In genomic region chr1:67749844-67750689, GRCh38 we compare ENCODE assay signal across 7 cellular contexts.
DNase-seq lines count a peak whose midpoint lies in the region; ATAC-seq and TF ChIP-seq lines count a peak whose summit lies in the region.

No MANE protein-coding gene starts in this region.

- peak overlapping the region; percentile 99 for H3K27ac ChIP-seq in epithelial cell of prostate
- H3K27ac ChIP-seq in naive thymus-derived CD4-positive, alpha-beta T cell (ENCODE audit: low read depth, low read length): no peak overlapping the region
- H3K27ac ChIP-seq in dorsolateral prefrontal cortex: peak overlapping the region in 25 of 59 donors; percentile 2 to 74 (median 36)
- no peak overlapping the region for H3K27ac ChIP-seq in CD4-positive, alpha-beta memory T cell (ENCODE audit: low read depth, low read length)

- TF ChIP-seq CTCF in nephron (IDR thresholded peaks at IDR 0.05; ENCODE audit: unreplicated experiment in 3 of 3): no peak
- no peak for TF ChIP-seq CTCF in dorsolateral prefrontal cortex (IDR thresholded peaks at IDR 0.05 in 54 of 56, conservative IDR thresholded peaks at IDR 0.05 in 2 of 56; ENCODE audit: low read depth in 1 of 56, partially characterized antibody in 56 of 56)

- no peaks in the 10 kb centered on the region for H3K4me1 ChIP-seq in naive thymus-derived CD4-positive, alpha-beta T cell (ENCODE audit: control insufficient read depth in 2 of 2, insufficient read depth in 2 of 2, low read length in 2 of 2)
- H3K4me1 ChIP-seq in CD4-positive, alpha-beta memory T cell (ENCODE audit: insufficient read depth, low read length): no peaks in the 10 kb centered on the region

- ATAC-seq in GM21786 (IDR thresholded peaks at IDR 0.05; ENCODE audit: unreplicated experiment): peak; percentile 34
- no peak for ATAC-seq in naive thymus-derived CD4-positive, alpha-beta T cell

- H3K36me3 Mint-ChIP-seq in nephron (ENCODE audit: low read depth): no peaks in the 10 kb centered on the region
- H3K36me3 Mint-ChIP-seq in naive thymus-derived CD4-positive, alpha-beta T cell: no peaks in the 10 kb centered on the region
- H3K36me3 Mint-ChIP-seq in CD4-positive, alpha-beta memory T cell: no peaks in the 10 kb centered on the region

- no peaks in the 10 kb centered on the region for H3K36me3 ChIP-seq in naive thymus-derived CD4-positive, alpha-beta T cell (ENCODE audit: control insufficient read depth in 2 of 3, insufficient read depth in 3 of 3, low read length in 3 of 3)
- no peaks in the 10 kb centered on the region for H3K36me3 ChIP-seq in CD4-positive, alpha-beta memory T cell (ENCODE audit: insufficient read depth, low read length)

- H3K4me3 Mint-ChIP-seq in nephron: peak overlapping the region in 2 of 3 experiments; percentile 6 to 35
- H3K4me3 Mint-ChIP-seq in naive thymus-derived CD4-positive, alpha-beta T cell: no peak overlapping the region
- no peak overlapping the region for H3K4me3 Mint-ChIP-seq in CD4-positive, alpha-beta memory T cell

- H3K9me3 ChIP-seq in naive thymus-derived CD4-positive, alpha-beta T cell (ENCODE audit: control insufficient read depth in 2 of 3, low read length in 3 of 3): no peaks in the 10 kb centered on the region
- no peaks in the 10 kb centered on the region for H3K9me3 ChIP-seq in CD4-positive, alpha-beta memory T cell (ENCODE audit: control insufficient read depth in 1 of 2, low read length in 2 of 2)

- no peaks in the 10 kb centered on the region for H3K9me3 Mint-ChIP-seq in nephron
- peaks cover 0 to 2% (median 0%) of the 10 kb centered on the region in 11 donors for H3K9me3 Mint-ChIP-seq in naive thymus-derived CD4-positive, alpha-beta T cell
- no peaks in the 10 kb centered on the region for H3K9me3 Mint-ChIP-seq in CD4-positive, alpha-beta memory T cell

- intact Hi-C loops in naive thymus-derived CD4-positive, alpha-beta T cell (cut with micrococcal nuclease): no loop called here
- intact Hi-C loops in dorsolateral prefrontal cortex (cut with DNase I): loop anchor here in 1 of 2 donors (5.0 kb wide), 1 partner anchor 198 kb away; no protein-coding TSS in a partner anchor
- intact Hi-C loops in CD4-positive, alpha-beta memory T cell (cut with micrococcal nuclease): no loop called here

- H3K27me3 Mint-ChIP-seq in nephron (ENCODE audit: low read depth): no peaks in the 10 kb centered on the region
- H3K27me3 Mint-ChIP-seq in naive thymus-derived CD4-positive, alpha-beta T cell: peaks cover under 1 to 26% (median 18%) of the 10 kb centered on the region in 5 donors
- H3K27me3 Mint-ChIP-seq in CD4-positive, alpha-beta memory T cell: peaks cover 1 to 10% of the 10 kb centered on the region in 2 donors

- DNase-seq in NCI-H226: peak; percentile 52
- DNase-seq in epithelial cell of prostate (ENCODE audit: low read depth, low spot score): peak; percentile 76
- DNase-seq in naive thymus-derived CD4-positive, alpha-beta T cell: no peak
- no peak for DNase-seq in dorsolateral prefrontal cortex
- DNase-seq in CD4-positive, alpha-beta memory T cell: no peak

- no peaks in the 10 kb centered on the region for H3K27me3 ChIP-seq in naive thymus-derived CD4-positive, alpha-beta T cell (ENCODE audit: control insufficient read depth in 2 of 2, insufficient read depth in 2 of 2, low read length in 2 of 2)
- no peaks in the 10 kb centered on the region for H3K27me3 ChIP-seq in dorsolateral prefrontal cortex
- H3K27me3 ChIP-seq in CD4-positive, alpha-beta memory T cell (ENCODE audit: insufficient read depth, low read length): no peaks in the 10 kb centered on the region

- POLR2A ChIA-PET in naive thymus-derived CD4-positive, alpha-beta T cell (lab: Charles Lee): no interaction called here
- POLR2A ChIA-PET in CD4-positive, alpha-beta memory T cell (lab: Charles Lee; ENCODE audit: partially characterized antibody): no interaction called here

- peak overlapping the region; percentile 89 to 92 (median 90) for H3K27ac Mint-ChIP-seq in nephron
- no peak overlapping the region for H3K27ac Mint-ChIP-seq in naive thymus-derived CD4-positive, alpha-beta T cell
- H3K27ac Mint-ChIP-seq in CD4-positive, alpha-beta memory T cell: no peak overlapping the region

- CTCF ChIA-PET in naive thymus-derived CD4-positive, alpha-beta T cell (lab: Charles Lee): interaction anchor here (2.8 kb wide), 1 partner anchor 11 kb away, joined by 10 read pairs; no protein-coding TSS in a partner anchor
- CTCF ChIA-PET in CD4-positive, alpha-beta memory T cell (lab: Charles Lee; ENCODE audit: partially characterized antibody): interaction anchor here (12.4 kb wide), 1 partner anchor 189 kb away, joined by 320 read pairs; no protein-coding TSS in a partner anchor

- H3K4me1 Mint-ChIP-seq in nephron: peaks cover 84% of the 10 kb centered on the region
- peaks cover 0 to 35% (median 3%) of the 10 kb centered on the region in 7 donors for H3K4me1 Mint-ChIP-seq in naive thymus-derived CD4-positive, alpha-beta T cell
- peaks cover 0 to 12% (median 6%) of the 10 kb centered on the region in 4 donors for H3K4me1 Mint-ChIP-seq in CD4-positive, alpha-beta memory T cell

- H3K4me3 ChIP-seq in naive thymus-derived CD4-positive, alpha-beta T cell (ENCODE audit: low read length): no peak overlapping the region
- H3K4me3 ChIP-seq in dorsolateral prefrontal cortex: no peak overlapping the region
- H3K4me3 ChIP-seq in CD4-positive, alpha-beta memory T cell (ENCODE audit: low read length in 2 of 2): no peak overlapping the region

Comparison
In these comparisons a context has a peak if more than half of its experiments do, and no peak if none do; other contexts are left out.
1. DNase-seq: peak in NCI-H226 (single experiment) and epithelial cell of prostate (single experiment); none in naive thymus-derived CD4-positive, alpha-beta T cell (0 of 9), dorsolateral prefrontal cortex (0 of 10) and CD4-positive, alpha-beta memory T cell (0 of 5).
2. H3K27ac Mint-ChIP-seq: peak in nephron (3 of 3); none in naive thymus-derived CD4-positive, alpha-beta T cell (0 of 9) and CD4-positive, alpha-beta memory T cell (0 of 7).
3. H3K4me3 Mint-ChIP-seq: peak in nephron (2 of 3); none in naive thymus-derived CD4-positive, alpha-beta T cell (0 of 10) and CD4-positive, alpha-beta memory T cell (0 of 8).